In genomic region chr11:57116654-57117053, GRCh38 we compare ENCODE assay signal across 8 cellular contexts.
DNase-seq lines count a peak whose midpoint lies in the region; FAIRE-seq and TF ChIP-seq lines count a peak whose summit lies in the region.

No MANE protein-coding gene starts in this region.

- peak; percentile 55 for DNase-seq in AG10803 (ENCODE audit: low read depth)
- DNase-seq in GM12892 (ENCODE audit: insufficient read length), result no peak
- peak; percentile 28 for DNase-seq in SK-N-SH
- peak; percentile 1 for DNase-seq in globus pallidus (ENCODE audit: low spot score)
- DNase-seq in retinal pigment epithelial cell (ENCODE audit: low read depth), result peak; percentile 4
- DNase-seq in midbrain (lab: John Stamatoyannopoulos, UW), result no peak
- no peak for DNase-seq in T-helper 9 cell

- no peak overlapping the region for H2AFZ ChIP-seq in SK-N-SH (ENCODE audit: low read depth)

- no peak overlapping the region for H3K9ac ChIP-seq in SK-N-SH

- no peaks in the 10 kb centered on the region for H3F3A ChIP-seq in SK-N-SH (replicated peaks; ENCODE audit: insufficient read depth)

- H3K9me2 ChIP-seq in SK-N-SH, result no peaks in the 10 kb centered on the region

- no peaks in the 10 kb centered on the region for H3K9me3 ChIP-seq in SK-N-SH

- no peaks in the 10 kb centered on the region for H3K79me2 ChIP-seq in SK-N-SH (ENCODE audit: insufficient read depth)

- H3K4me2 ChIP-seq in SK-N-SH, result no peak overlapping the region

- CTCF ChIA-PET in SK-N-SH (lab: Yijun Ruan, JAX), result interaction anchor here (0.6 to 12.6 kb wide), 10 partner anchors 10 to 276 kb away, joined by 3 to 125 read pairs (median 3); partner anchors contain the start of gene APLNR

- H3K4me3 ChIP-seq in AG10803 (ENCODE audit: low read length), result no peak overlapping the region
- H3K4me3 ChIP-seq in SK-N-SH (ENCODE audit: low read depth in 2 of 2, low read length in 1 of 2), result no peak overlapping the region
- H3K4me3 ChIP-seq in retinal pigment epithelial cell (ENCODE audit: low read length), result no peak overlapping the region

- 48% methylated on average over 5 of the region's 5 CpGs for WGBS in SK-N-SH (ENCODE audit: low lambda C conversion rate)

- no peaks in the 10 kb centered on the region for H3K4me1 ChIP-seq in SK-N-SH (ENCODE audit: control insufficient read depth in 1 of 2, insufficient read depth in 2 of 2, low read depth in 1 of 2, low read length in 1 of 2)

- H3K27me3 ChIP-seq in SK-N-SH (ENCODE audit: insufficient read depth), result no peaks in the 10 kb centered on the region

- TF ChIP-seq EP300 in Ishikawa (IDR thresholded peaks at IDR 0.05; ENCODE audit: borderline replicate concordance) (no peak), SK-N-SH (IDR thresholded peaks at IDR 0.05; ENCODE audit: borderline replicate concordance in 1 of 2, low read depth in 1 of 2, low read length in 1 of 2) (no peak)

- no peaks in the 10 kb centered on the region for H3K36me3 ChIP-seq in SK-N-SH (replicated peaks in 1 of 2; ENCODE audit: control insufficient read depth in 1 of 2, insufficient read depth in 2 of 2, low read length in 1 of 2)

- peak; percentile 51 for TF ChIP-seq CTCF in AG10803 (conservative IDR thresholded peaks at IDR 0.05; ENCODE audit: low read length)
- peak; percentile 53 for TF ChIP-seq CTCF in SK-N-SH (IDR thresholded peaks at IDR 0.05)
- peak; percentile 60 for TF ChIP-seq CTCF in retinal pigment epithelial cell (conservative IDR thresholded peaks at IDR 0.05; ENCODE audit: low read depth, low read length)

- FAIRE-seq in GM12892 (lab: Jason Lieb, UNC), result peak; percentile 61

- POLR2A ChIA-PET in SK-N-SH (lab: Yijun Ruan, JAX), result no interaction called here

- TF ChIP-seq POLR2A in GM12892 (IDR thresholded peaks at IDR 0.05; ENCODE audit: low read depth, low read length), result no peak

- TF ChIP-seq RAD21 in Ishikawa (IDR thresholded peaks at IDR 0.05; ENCODE audit: low read depth), result peak; percentile 74
- TF ChIP-seq RAD21 in SK-N-SH (IDR thresholded peaks at IDR 0.05; ENCODE audit: low read length), result peak; percentile 72

- no peaks in the 10 kb centered on the region for H4K20me1 ChIP-seq in SK-N-SH (ENCODE audit: insufficient read depth)

- no peak overlapping the region for H3K27ac ChIP-seq in SK-N-SH (ENCODE audit: low read depth in 2 of 2, low read length in 1 of 2)

TF ChIP-seq in Ishikawa, 13 proteins besides CTCF, POLR2A, EP300 and RAD21:
- no peak for TF ChIP-seq EGR1 (IDR thresholded peaks at IDR 0.05)
- TF ChIP-seq REST (IDR thresholded peaks at IDR 0.05; ENCODE audit: low read depth), result no peak
- TF ChIP-seq TAF1 (IDR thresholded peaks at IDR 0.05; ENCODE audit: low read depth), result no peak
- no peak for TF ChIP-seq TCF12 (IDR thresholded peaks at IDR 0.05; ENCODE audit: low read depth)
- TF ChIP-seq TEAD4 (IDR thresholded peaks at IDR 0.05), result no peak

TF ChIP-seq in SK-N-SH, 30 proteins besides CTCF, POLR2A, EP300 and RAD21:
- TF ChIP-seq FOXJ3 (CRISPR knock-in tag; IDR thresholded peaks at IDR 0.05) (no peak), REST (IDR thresholded peaks at IDR 0.05; ENCODE audit: low read depth, low read length) (no peak), SMC3 (IDR thresholded peaks at IDR 0.05; ENCODE audit: low read depth, low read length) (peak; percentile 62), JUND (IDR thresholded peaks at IDR 0.05) (no peak), PBX3 (IDR thresholded peaks at IDR 0.05) (no peak), TEAD4 (IDR thresholded peaks at IDR 0.05; ENCODE audit: borderline replicate concordance, insufficient read depth) (no peak), NFIC (IDR thresholded peaks at IDR 0.05; ENCODE audit: borderline replicate concordance) (no peak), RCOR1 (IDR thresholded peaks at IDR 0.05; ENCODE audit: low read length) (no peak)
- TF ChIP-seq, protein P1, sequence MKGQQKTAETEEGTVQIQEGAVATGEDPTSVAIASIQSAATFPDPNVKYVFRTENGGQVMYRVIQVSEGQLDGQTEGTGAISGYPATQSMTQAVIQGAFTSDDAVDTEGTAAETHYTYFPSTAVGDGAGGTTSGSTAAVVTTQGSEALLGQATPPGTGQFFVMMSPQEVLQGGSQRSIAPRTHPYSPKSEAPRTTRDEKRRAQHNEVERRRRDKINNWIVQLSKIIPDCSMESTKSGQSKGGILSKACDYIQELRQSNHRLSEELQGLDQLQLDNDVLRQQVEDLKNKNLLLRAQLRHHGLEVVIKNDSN (IDR thresholded peaks at IDR 0.05; ENCODE audit: borderline replicate concordance, low read depth), result no peak
TF ChIP-seq in SK-N-SH: peak in this region for 1.

Comparison
In these comparisons a context has a peak if more than half of its experiments do, and no peak if none do; other contexts are left out.
1. DNase-seq: peak in AG10803 (single experiment), SK-N-SH (single experiment), globus pallidus (single experiment) and retinal pigment epithelial cell (single experiment); none in GM12892 (single experiment), midbrain (single experiment) and T-helper 9 cell (single experiment).
2. Peak in every context shown above with its lines, with median percentiles within 50 percentile points of each other: CTCF ChIP-seq.